ENCODE assay signal across 1 cellular context in genomic region chr15:40066531-40066930, GRCh38.
TF ChIP-seq lines count a peak whose summit lies in the region.

No MANE protein-coding gene starts in this region.

TF ChIP-seq in HepG2, 621 proteins besides CTCF, POLR2A, EP300 and RAD21:
- TF ChIP-seq SNAI1 (CRISPR knock-in tag; IDR thresholded peaks at IDR 0.05; ENCODE audit: borderline replicate concordance) (no peak), ZNF775 (CRISPR knock-in tag; IDR thresholded peaks at IDR 0.05; ENCODE audit: borderline replicate concordance) (no peak), ZNF749 (CRISPR knock-in tag; IDR thresholded peaks at IDR 0.05; ENCODE audit: borderline replicate concordance) (no peak), ZNF639 (CRISPR knock-in tag; conservative IDR thresholded peaks at IDR 0.05) (no peak), ISX (CRISPR knock-in tag; conservative IDR thresholded peaks at IDR 0.05) (no peak), BCL6 (CRISPR knock-in tag; IDR thresholded peaks at IDR 0.05) (no peak), ZNF451 (CRISPR knock-in tag; IDR thresholded peaks at IDR 0.05) (no peak), ZMAT3 (CRISPR knock-in tag; conservative IDR thresholded peaks at IDR 0.05) (no peak), ZBTB43 (CRISPR knock-in tag; conservative IDR thresholded peaks at IDR 0.05) (no peak), ZNF558 (CRISPR knock-in tag; IDR thresholded peaks at IDR 0.05; ENCODE audit: borderline replicate concordance) (no peak), ZNF703 (CRISPR knock-in tag; IDR thresholded peaks at IDR 0.05; ENCODE audit: borderline replicate concordance) (no peak), RFX5 (IDR thresholded peaks at IDR 0.05; ENCODE audit: low read depth, low read length) (no peak), ZNF570 (CRISPR knock-in tag; IDR thresholded peaks at IDR 0.05; ENCODE audit: borderline replicate concordance) (no peak), HDAC6 (IDR thresholded peaks at IDR 0.05; ENCODE audit: low read depth, low read length) (no peak), GATA4 (IDR thresholded peaks at IDR 0.05; ENCODE audit: borderline replicate concordance, low read depth) (no peak)
TF ChIP-seq in HepG2: peak in this region for 0.
